ENCODE assay signal across 10 cellular contexts in genomic region chr5:80184235-80185023, GRCh38.
A peak's percentile ranks its signal among the peaks of the same experiment; 100 is the strongest.
DNase-seq lines count a peak whose midpoint lies in the region; ATAC-seq and TF ChIP-seq lines count a peak whose summit lies in the region.
"Had no signal": no experiment of that assay in that cellular context is flagged by ENCODE, and none has a peak within 500 bp of the region (broad histone marks: within the 10 kb centered on the region; RNA-seq: fewer than 3 reads in every experiment).

No MANE protein-coding gene starts in this region.

- TF ChIP-seq POLR2A in erythroblast (IDR thresholded peaks at IDR 0.05; ENCODE audit: low read length): no peak

- WGBS in thymus: 95% methylated on average over 5 of the region's 5 CpGs

- H3K36me3 Mint-ChIP-seq in activated naive CD4-positive, alpha-beta T cell treated with anti-CD3 and anti-CD28 coated beads, Interleukin-2, amount 10 ng/mL, durations not matched to agents 7 days and 5 days: peaks cover 72% of the 10 kb centered on the region

- no peaks in the 10 kb centered on the region for H3K36me3 ChIP-seq in thymus (ENCODE audit: control insufficient read depth, insufficient read depth)

- peak overlapping the region; percentile 10 for H3K4me3 Mint-ChIP-seq in activated naive CD4-positive, alpha-beta T cell treated with anti-CD3 and anti-CD28 coated beads, Interleukin-2, amount 10 ng/mL, durations not matched to agents 7 days and 5 days

- no peaks in the 10 kb centered on the region for H3K27me3 Mint-ChIP-seq in activated naive CD4-positive, alpha-beta T cell treated with anti-CD3 and anti-CD28 coated beads, Interleukin-2, amount 10 ng/mL, durations not matched to agents 7 days and 5 days

- peak overlapping the region; percentile 88 for H3K27ac Mint-ChIP-seq in activated naive CD4-positive, alpha-beta T cell treated with anti-CD3 and anti-CD28 coated beads, Interleukin-2, amount 10 ng/mL, durations not matched to agents 7 days and 5 days

- peaks cover 94% of the 10 kb centered on the region for H3K4me1 Mint-ChIP-seq in activated naive CD4-positive, alpha-beta T cell treated with anti-CD3 and anti-CD28 coated beads, Interleukin-2, amount 10 ng/mL, durations not matched to agents 7 days and 5 days

- CTCF ChIA-PET in activated naive CD4-positive, alpha-beta T cell treated with anti-CD3 and anti-CD28 coated beads, Interleukin-2, amount 10 ng/mL, durations not matched to agents 7 days and 5 days (lab: Charles Lee): interaction anchor here (1.0 to 2.2 kb wide), 2 partner anchors 8 to 10 kb away, joined by 4 to 7 read pairs; no protein-coding TSS in a partner anchor

- H3K4me1 ChIP-seq in thymus (ENCODE audit: control insufficient read depth, insufficient read depth, low read length): peaks cover 56% of the 10 kb centered on the region

- H3K27ac ChIP-seq in thymus (ENCODE audit: low read depth): peak overlapping the region; percentile 82

- H3K9me3 ChIP-seq in thymus (ENCODE audit: control insufficient read depth): no peaks in the 10 kb centered on the region

- no peaks in the 10 kb centered on the region for H3K9me3 Mint-ChIP-seq in activated naive CD4-positive, alpha-beta T cell treated with anti-CD3 and anti-CD28 coated beads, Interleukin-2, amount 10 ng/mL, durations not matched to agents 7 days and 5 days

- no peak for ATAC-seq in GM18519 (IDR thresholded peaks at IDR 0.05; ENCODE audit: low FRiP score, unreplicated experiment)

- no peak for DNase-seq in activated naive CD4-positive, alpha-beta T cell treated with anti-CD3 and anti-CD28 coated beads, Interleukin-2, amount 10 ng/mL, durations not matched to agents 7 days and 5 days
- DNase-seq in activated naive CD4-positive, alpha-beta T cell treated with Interleukin-2 at 50 U/mL for 16 hours: no peak
- peak; percentile 96 for DNase-seq in NCI-H748 (lab: John Stamatoyannopoulos, UW; ENCODE audit: unreplicated experiment)
- DNase-seq in erythroblast (lab: John Stamatoyannopoulos, UW): peak; percentile 26 to 55
- DNase-seq in SIG-M5 (lab: John Stamatoyannopoulos, UW): no peak
- no peak for DNase-seq in germinal center (ENCODE audit: low spot score)
- DNase-seq: EL had no signal

- H3K4me3 ChIP-seq in thymus (ENCODE audit: low read length): no peak overlapping the region
- H3K4me3 ChIP-seq: skin epidermis had no signal

- H3K27me3 ChIP-seq in thymus (ENCODE audit: control insufficient read depth, insufficient read depth): no peaks in the 10 kb centered on the region

Comparison
In these comparisons a context has a peak if more than half of its experiments do, and no peak if none do; other contexts are left out.
1. DNase-seq: peak in NCI-H748 (single experiment) and erythroblast (2 of 2); none in activated naive CD4-positive, alpha-beta T cell treated with anti-CD3 and anti-CD28 coated beads, Interleukin-2, amount 10 ng/mL, durations not matched to agents 7 days and 5 days (single experiment), activated naive CD4-positive, alpha-beta T cell treated with Interleukin-2 at 50 U/mL for 16 hours (single experiment), SIG-M5 (single experiment) and germinal center (single experiment).